In genomic region chr13:40803316-40803715, GRCh38 we compare ENCODE assay signal across 1 cellular context.
TF ChIP-seq lines count a peak whose summit lies in the region.

No MANE protein-coding gene starts in this region.

TF ChIP-seq in HepG2, 621 proteins besides CTCF, POLR2A, EP300 and RAD21:
- TF ChIP-seq ZNF777 (CRISPR knock-in tag; IDR thresholded peaks at IDR 0.05) (no peak), CREB1 (IDR thresholded peaks at IDR 0.05) (no peak), CREB1 (CRISPR knock-in tag; IDR thresholded peaks at IDR 0.05) (no peak), ZMYM4 (CRISPR knock-in tag; IDR thresholded peaks at IDR 0.05) (no peak), ZFYVE20 (CRISPR knock-in tag; IDR thresholded peaks at IDR 0.05; ENCODE audit: borderline replicate concordance, low read depth) (no peak), ZNF749 (CRISPR knock-in tag; IDR thresholded peaks at IDR 0.05; ENCODE audit: borderline replicate concordance) (no peak), MED1 (CRISPR knock-in tag; IDR thresholded peaks at IDR 0.05) (no peak), SSRP1 (CRISPR knock-in tag; IDR thresholded peaks at IDR 0.05) (no peak), MBNL3 (CRISPR knock-in tag; conservative IDR thresholded peaks at IDR 0.05) (no peak)
